In the genomic region with DNA sequence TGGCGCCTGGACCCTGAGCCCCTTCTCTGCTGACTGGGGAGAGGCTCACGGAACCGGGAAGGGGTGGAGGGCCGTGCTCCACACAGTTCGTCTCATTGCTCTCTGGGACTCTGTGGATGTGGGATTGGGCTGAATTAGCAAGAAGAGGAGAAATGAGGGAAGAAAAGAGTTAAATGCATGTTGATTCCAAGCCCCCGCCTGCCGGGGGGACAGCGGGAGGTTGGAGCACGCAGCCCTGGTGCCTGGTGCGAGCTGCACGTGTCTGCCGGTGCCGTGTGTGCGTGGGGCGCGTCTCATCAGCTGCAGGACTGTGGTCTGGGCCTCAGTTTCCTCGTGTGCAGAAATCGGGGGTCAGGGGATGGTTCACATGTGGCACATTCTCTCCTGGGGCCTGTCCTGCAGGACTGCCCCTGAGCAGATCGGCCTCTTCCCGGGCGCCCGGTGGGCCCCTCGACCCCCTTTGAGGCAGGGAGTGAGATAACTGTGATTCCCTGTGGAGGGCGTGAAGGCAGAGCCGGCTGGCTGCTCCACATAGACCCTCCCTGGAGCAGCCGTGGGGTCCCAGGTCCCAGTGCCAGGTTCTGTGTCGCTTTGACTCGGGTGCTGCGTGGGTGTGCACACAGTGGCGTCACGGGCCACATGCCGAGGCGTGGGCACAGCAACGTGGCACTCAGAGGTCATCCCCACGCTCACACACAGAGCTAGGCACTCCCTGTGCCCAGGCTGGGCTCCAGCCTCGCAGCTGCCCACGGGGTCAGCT, we compare ENCODE assay signal across 17 cellular contexts. TPM values are rescaled to one million over a fixed set of nuclear protein-coding genes. Genes with fewer than 3 reads are reported as not detected.
DNase-seq lines count a peak whose midpoint lies in the region; ATAC-seq and TF ChIP-seq lines count a peak whose summit lies in the region.
"Had no signal": no experiment of that assay in that cellular context is flagged by ENCODE, and none has a peak within 500 bp of the region (broad histone marks: within the 10 kb centered on the region; RNA-seq: fewer than 3 reads in every experiment).

No MANE protein-coding gene starts in this region.

- DNase-seq in HEK293T (ENCODE audit: extremely low spot score) = no peak
- DNase-seq in activated T-helper 1 cell treated with anti-CD3 and anti-CD28 coated beads, Interleukin-12 subunit alpha, Interleukin-12 subunit beta, Interleukin-2, Interleukin-4 antibody, amounts not matched to agents 30 ng/mL and 10 ng/mL and 1 ng/mL, durations not matched to agents 14 hours and 24 hours and 36 hours (ENCODE audit: low spot score) = no peak
- no peak for DNase-seq in NCI-H2081 treated with DMSO at 0.1 percent for 48 hours (lab: John Stamatoyannopoulos, UW)
- no peak for DNase-seq in occipital lobe (lab: John Stamatoyannopoulos, UW)
- DNase-seq: activated CD4-positive, CD25-positive, alpha-beta regulatory T cell; activated CD8-positive, alpha-beta memory T cell treated with anti-CD3 and anti-CD28 coated beads, Interleukin-2, amount 50 U/mL, for 48 hours; CD8-positive, alpha-beta T cell; effector CD4-positive, alpha-beta T cell; natural killer cell; NCI-H1436 treated with DMSO at 0.1 percent for 48 hours; upper lobe of right lung had no signal

- no peaks in the 10 kb centered on the region for H3K4me1 ChIP-seq in parathyroid adenoma
- H3K4me1 ChIP-seq: upper lobe of right lung had no signal

- H3K9me3 Mint-ChIP-seq in activated T-helper 1 cell treated with anti-CD3 and anti-CD28 coated beads, Interleukin-12 subunit alpha, Interleukin-12 subunit beta, Interleukin-2, Interleukin-4 antibody, amounts not matched to agents 30 ng/mL and 10 ng/mL and 1 ng/mL, durations not matched to agents 14 hours and 24 hours and 36 hours = no peaks in the 10 kb centered on the region
- H3K9me3 Mint-ChIP-seq: CD8-positive, alpha-beta T cell; natural killer cell had no signal

- H3K4me3 Mint-ChIP-seq in activated T-helper 1 cell treated with anti-CD3 and anti-CD28 coated beads, Interleukin-12 subunit alpha, Interleukin-12 subunit beta, Interleukin-2, Interleukin-4 antibody, amounts not matched to agents 30 ng/mL and 10 ng/mL and 1 ng/mL, durations not matched to agents 14 hours and 24 hours and 36 hours = no peak overlapping the region
- H3K4me3 Mint-ChIP-seq: activated naive CD8-positive, alpha-beta T cell; CD8-positive, alpha-beta T cell; natural killer cell had no signal

- no peaks in the 10 kb centered on the region for H3K27me3 ChIP-seq in parathyroid adenoma (ENCODE audit: control insufficient read depth, insufficient read depth, low read length)

- no peak overlapping the region for H3K4me3 ChIP-seq in parathyroid adenoma (ENCODE audit: low read depth, low read length)
- H3K4me3 ChIP-seq: lung, upper lobe of right lung had no signal

- no peaks in the 10 kb centered on the region for H3K79me2 ChIP-seq in parathyroid adenoma

- peak overlapping the region; percentile 23 for H3K27ac Mint-ChIP-seq in activated T-helper 1 cell treated with anti-CD3 and anti-CD28 coated beads, Interleukin-12 subunit alpha, Interleukin-12 subunit beta, Interleukin-2, Interleukin-4 antibody, amounts not matched to agents 30 ng/mL and 10 ng/mL and 1 ng/mL, durations not matched to agents 14 hours and 24 hours and 36 hours
- H3K27ac Mint-ChIP-seq: activated naive CD8-positive, alpha-beta T cell; CD8-positive, alpha-beta T cell; natural killer cell had no signal

- H3K27ac ChIP-seq in parathyroid adenoma = no peak overlapping the region
- H3K27ac ChIP-seq: upper lobe of right lung had no signal

- CTCF ChIA-PET in HEK293T (lab: Yijun Ruan, JAX) = no interaction called here

- no peak overlapping the region for H2AFZ ChIP-seq in parathyroid adenoma

- no peaks in the 10 kb centered on the region for H3K4me1 Mint-ChIP-seq in activated T-helper 1 cell treated with anti-CD3 and anti-CD28 coated beads, Interleukin-12 subunit alpha, Interleukin-12 subunit beta, Interleukin-2, Interleukin-4 antibody, amounts not matched to agents 30 ng/mL and 10 ng/mL and 1 ng/mL, durations not matched to agents 14 hours and 24 hours and 36 hours (ENCODE audit: low read depth)

- TF ChIP-seq CTCF in parathyroid adenoma (IDR thresholded peaks at IDR 0.05) = no peak

- no peak for ATAC-seq in HG03097 (IDR thresholded peaks at IDR 0.05; ENCODE audit: low FRiP score, unreplicated experiment)
- ATAC-seq: CD8-positive, alpha-beta T cell; natural killer cell; Panc1; sciatic nerve; upper lobe of right lung had no signal

- peaks cover 35% of the 10 kb centered on the region for H3K27me3 Mint-ChIP-seq in activated T-helper 1 cell treated with anti-CD3 and anti-CD28 coated beads, Interleukin-12 subunit alpha, Interleukin-12 subunit beta, Interleukin-2, Interleukin-4 antibody, amounts not matched to agents 30 ng/mL and 10 ng/mL and 1 ng/mL, durations not matched to agents 14 hours and 24 hours and 36 hours (ENCODE audit: insufficient read depth)

- no peak overlapping the region for H3K9ac ChIP-seq in parathyroid adenoma

- H3K36me3 Mint-ChIP-seq in activated T-helper 1 cell treated with anti-CD3 and anti-CD28 coated beads, Interleukin-12 subunit alpha, Interleukin-12 subunit beta, Interleukin-2, Interleukin-4 antibody, amounts not matched to agents 30 ng/mL and 10 ng/mL and 1 ng/mL, durations not matched to agents 14 hours and 24 hours and 36 hours (ENCODE audit: low read depth) = no peaks in the 10 kb centered on the region
- H3K36me3 Mint-ChIP-seq: activated naive CD8-positive, alpha-beta T cell; CD8-positive, alpha-beta T cell; natural killer cell had no signal

- no peaks in the 10 kb centered on the region for H3K9me3 ChIP-seq in parathyroid adenoma (ENCODE audit: control insufficient read depth, low read length)
- H3K9me3 ChIP-seq: upper lobe of right lung had no signal

- POLR2A ChIA-PET in HEK293T (lab: Yijun Ruan, JAX) = no interaction called here

- H3K36me3 ChIP-seq in parathyroid adenoma (ENCODE audit: control insufficient read depth, insufficient read depth, low read length) = no peaks in the 10 kb centered on the region
- H3K36me3 ChIP-seq: upper lobe of right lung had no signal

- peak overlapping the region; percentile 37 for H3K4me2 ChIP-seq in parathyroid adenoma (ENCODE audit: low read length)

- intact Hi-C loops in activated T-helper 1 cell treated with anti-CD3 and anti-CD28 coated beads, Interleukin-12 subunit alpha, Interleukin-12 subunit beta, Interleukin-2, Interleukin-4 antibody, amounts not matched to agents 30 ng/mL and 10 ng/mL and 1 ng/mL, durations not matched to agents 14 hours and 24 hours and 36 hours (cut with micrococcal nuclease) = no loop called here

TF ChIP-seq in HEK293T, 16 proteins besides CTCF, POLR2A, EP300 and RAD21:
- TF ChIP-seq FOXA1 (IDR thresholded peaks at IDR 0.05) (no peak), ELF4 (IDR thresholded peaks at IDR 0.05) (no peak), FOXK2 (IDR thresholded peaks at IDR 0.05) (no peak), L3MBTL2 (conservative IDR thresholded peaks at IDR 0.05) (peak; percentile 13; the same call in 1 of the 2 replicates), FOXM1 (IDR thresholded peaks at IDR 0.05; ENCODE audit: borderline replicate concordance) (0 out of 2 replicates have a peak, but pooled peaks have one; percentile 43), TARDBP (IDR thresholded peaks at IDR 0.05) (peak; percentile 75), HDGF (IDR thresholded peaks at IDR 0.05; ENCODE audit: borderline replicate concordance) (no peak)

RNA-seq across cellular contexts. Expression of gene SAMD11, which starts 11.4 kb away (rescaled TPM):
- not detected in 2 replicates for total RNA-seq in activated T-helper 1 cell treated with anti-CD3 and anti-CD28 coated beads, Interleukin-12 subunit alpha, Interleukin-12 subunit beta, Interleukin-2, Interleukin-4 antibody, amounts not matched to agents 30 ng/mL and 10 ng/mL and 1 ng/mL, durations not matched to agents 14 hours and 24 hours and 36 hours
- total RNA-seq in occipital lobe = 0.16 TPM
- total RNA-seq: CD8-positive, alpha-beta T cell; natural killer cell had no signal

RNA-seq across cellular contexts. Expression of gene NOC2L, which starts 23.9 kb away (rescaled TPM):
- total RNA-seq in activated T-helper 1 cell treated with anti-CD3 and anti-CD28 coated beads, Interleukin-12 subunit alpha, Interleukin-12 subunit beta, Interleukin-2, Interleukin-4 antibody, amounts not matched to agents 30 ng/mL and 10 ng/mL and 1 ng/mL, durations not matched to agents 14 hours and 24 hours and 36 hours = 180 TPM in 2 replicates
- total RNA-seq in occipital lobe = 52.7 TPM

RNA-seq across cellular contexts. Expression of gene KLHL17, which starts 25.2 kb away (rescaled TPM):
- 47.3 and 49.7 TPM in 2 replicates for total RNA-seq in activated T-helper 1 cell treated with anti-CD3 and anti-CD28 coated beads, Interleukin-12 subunit alpha, Interleukin-12 subunit beta, Interleukin-2, Interleukin-4 antibody, amounts not matched to agents 30 ng/mL and 10 ng/mL and 1 ng/mL, durations not matched to agents 14 hours and 24 hours and 36 hours
- 6.1 TPM for total RNA-seq in occipital lobe

RNA-seq across cellular contexts. Expression of gene PLEKHN1, which starts 31.1 kb away (rescaled TPM):
- total RNA-seq in activated T-helper 1 cell treated with anti-CD3 and anti-CD28 coated beads, Interleukin-12 subunit alpha, Interleukin-12 subunit beta, Interleukin-2, Interleukin-4 antibody, amounts not matched to agents 30 ng/mL and 10 ng/mL and 1 ng/mL, durations not matched to agents 14 hours and 24 hours and 36 hours = 1.7 and 1.8 TPM in 2 replicates
- not detected for total RNA-seq in occipital lobe

RNA-seq across cellular contexts. Expression of gene PERM1, which starts 46.7 kb away (rescaled TPM):
- total RNA-seq in activated T-helper 1 cell treated with anti-CD3 and anti-CD28 coated beads, Interleukin-12 subunit alpha, Interleukin-12 subunit beta, Interleukin-2, Interleukin-4 antibody, amounts not matched to agents 30 ng/mL and 10 ng/mL and 1 ng/mL, durations not matched to agents 14 hours and 24 hours and 36 hours = not detected in 2 replicates
- total RNA-seq in occipital lobe = 0.47 TPM
- total RNA-seq: natural killer cell, sciatic nerve had no signal
